Comparison of ENCODE assay signal across 8 cellular contexts in the genomic region with DNA sequence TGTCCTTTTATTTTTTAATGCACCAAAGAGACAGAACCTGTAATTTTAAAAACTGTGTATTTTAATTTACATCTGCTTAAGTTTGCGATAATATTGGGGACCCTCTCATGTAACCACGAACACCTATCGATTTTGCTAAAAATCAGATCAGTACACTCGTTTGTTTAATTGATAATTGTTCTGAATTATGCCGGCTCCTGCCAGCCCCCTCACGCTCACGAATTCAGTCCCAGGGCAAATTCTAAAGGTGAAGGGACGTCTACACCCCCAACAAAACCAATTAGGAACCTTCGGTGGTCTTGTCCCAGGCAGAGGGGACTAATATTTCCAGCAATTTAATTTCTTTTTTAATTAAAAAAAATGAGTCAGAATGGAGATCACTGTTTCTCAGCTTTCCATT. TPM values are rescaled to one million over a fixed set of nuclear protein-coding genes. Genes with fewer than 3 reads are reported as not detected.
DNase-seq lines count a peak whose midpoint lies in the region; ATAC-seq, FAIRE-seq and TF ChIP-seq lines count a peak whose summit lies in the region.

No MANE protein-coding gene starts in this region.

- H3K9me3 ChIP-seq in A549 (no peaks in the 10 kb centered on the region), mesodermal cell (ENCODE audit: control insufficient read depth, low read length) (no peaks in the 10 kb centered on the region)

- peak overlapping the region; percentile 95 to 96 for H3K27ac ChIP-seq in A549
- peak overlapping the region; percentile 98 for H3K27ac ChIP-seq in mesodermal cell (ENCODE audit: low read depth, low read length, severe bottlenecking)

- DNase-seq in A549 (ENCODE audit: low read depth in 1 of 2, low spot score in 1 of 2) (no peak), LNCaP clone FGC (ENCODE audit: low read depth) (no peak), choroid plexus epithelial cell (ENCODE audit: low read depth) (no peak), ecto neural progenitor cell (ENCODE audit: low spot score) (no peak), foreskin melanocyte (no peak)

- peaks cover 29% of the 10 kb centered on the region for H3K36me3 ChIP-seq in mesodermal cell (ENCODE audit: control insufficient read depth, insufficient read depth, low read length)

- no peak for TF ChIP-seq EP300 in A549 (IDR thresholded peaks at IDR 0.05)

- H3K4me3 ChIP-seq in A549: peak overlapping the region; percentile 91
- peak overlapping the region; percentile 100 for H3K4me3 ChIP-seq in LNCaP clone FGC (ENCODE audit: low read depth, low read length)
- peak overlapping the region; percentile 96 for H3K4me3 ChIP-seq in choroid plexus epithelial cell (ENCODE audit: low read depth, low read length)
- H3K4me3 ChIP-seq in mesodermal cell (ENCODE audit: extremely low read depth, insufficient read depth, low read length, poor library complexity, severe bottlenecking): peak overlapping the region; percentile 97

- CTCF ChIA-PET in A549 (lab: Yijun Ruan, JAX): interaction anchor here (1.6 to 8.0 kb wide), 3 partner anchors 344 to 539 kb away, joined by 8 to 150 read pairs (median 11); partner anchors contain the start of gene MYEOV

- peak overlapping the region; percentile 88 for H3K4me2 ChIP-seq in A549

- no peak for TF ChIP-seq RAD21 in A549 (conservative IDR thresholded peaks at IDR 0.05 in 1 of 2, IDR thresholded peaks at IDR 0.05 in 1 of 2)

- TF ChIP-seq CTCF in A549 (IDR thresholded peaks at IDR 0.05) (no peak), LNCaP clone FGC (IDR thresholded peaks at IDR 0.05; ENCODE audit: control insufficient read depth, extremely low read depth, insufficient read depth) (no peak), choroid plexus epithelial cell (conservative IDR thresholded peaks at IDR 0.05; ENCODE audit: low read depth, low read length) (no peak)

- FAIRE-seq in A549 (lab: Jason Lieb, UNC): no peak

- no peak for TF ChIP-seq POLR2A in A549 (IDR thresholded peaks at IDR 0.05; ENCODE audit: low read length)

- WGBS in A549 (ENCODE audit: missing lambda C conversion rate): under 1% methylated on average over 9 of the region's 9 CpGs
- WGBS in mesodermal cell (ENCODE audit: insufficient coverage in 2 of 2), 2 experiments: no CpG with 5 or more reads among the region's 9 CpGs

- H3K4me1 ChIP-seq in A549: peaks cover 31% of the 10 kb centered on the region
- H3K4me1 ChIP-seq in mesodermal cell (ENCODE audit: control insufficient read depth, insufficient read depth, low read length, poor library complexity, severe bottlenecking): peaks cover 18% of the 10 kb centered on the region

- POLR2A ChIA-PET in A549 (lab: Yijun Ruan, JAX): interaction anchor here (0.6 to 8.9 kb wide), 12 partner anchors 16 to 538 kb away, joined by 3 to 188 read pairs (median 4); partner anchors contain the start of genes LTO1 and MYEOV

- ATAC-seq in A549 (no peak), HG03521 (IDR thresholded peaks at IDR 0.05; ENCODE audit: unreplicated experiment) (no peak), HG02678 (IDR thresholded peaks at IDR 0.05; ENCODE audit: unreplicated experiment) (no peak)

TF ChIP-seq in A549, 52 proteins besides CTCF, POLR2A, EP300 and RAD21:
- no peak for TF ChIP-seq POLR2AphosphoS2 (conservative IDR thresholded peaks at IDR 0.05; ENCODE audit: low read length)
- no peak for TF ChIP-seq KDM1A (IDR thresholded peaks at IDR 0.05; ENCODE audit: low read depth)
- no peak for TF ChIP-seq RFX5 (IDR thresholded peaks at IDR 0.05)
- TF ChIP-seq TP53 (CRISPR knock-in tag; IDR thresholded peaks at IDR 0.05): no peak
- no peak for TF ChIP-seq NPAS2 (CRISPR knock-in tag; IDR thresholded peaks at IDR 0.05; ENCODE audit: borderline replicate concordance)
- TF ChIP-seq, protein P1, sequence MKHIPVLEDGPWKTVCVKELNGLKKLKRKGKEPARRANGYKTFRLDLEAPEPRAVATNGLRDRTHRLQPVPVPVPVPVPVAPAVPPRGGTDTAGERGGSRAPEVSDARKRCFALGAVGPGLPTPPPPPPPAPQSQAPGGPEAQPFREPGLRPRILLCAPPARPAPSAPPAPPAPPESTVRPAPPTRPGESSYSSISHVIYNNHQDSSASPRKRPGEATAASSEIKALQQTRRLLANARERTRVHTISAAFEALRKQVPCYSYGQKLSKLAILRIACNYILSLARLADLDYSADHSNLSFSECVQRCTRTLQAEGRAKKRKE (CRISPR knock-in tag; IDR thresholded peaks at IDR 0.05; ENCODE audit: low read depth): no peak
- TF ChIP-seq RNF2 (IDR thresholded peaks at IDR 0.05; ENCODE audit: borderline replicate concordance, low read depth): no peak
- TF ChIP-seq EHF (CRISPR knock-in tag; IDR thresholded peaks at IDR 0.05): no peak
- TF ChIP-seq HMGXB4 (CRISPR knock-in tag; IDR thresholded peaks at IDR 0.05; ENCODE audit: borderline replicate concordance): no peak
- TF ChIP-seq ESRRA (IDR thresholded peaks at IDR 0.05; ENCODE audit: borderline replicate concordance, low read length): no peak
- no peak for TF ChIP-seq NFE2L2 (conservative IDR thresholded peaks at IDR 0.05; ENCODE audit: low read length)
- TF ChIP-seq SMC3 (IDR thresholded peaks at IDR 0.05): no peak
- no peak for TF ChIP-seq JUNB (IDR thresholded peaks at IDR 0.05)

RNA-seq across cellular contexts. Expression of gene CCND1, which starts 1.1 kb away (rescaled TPM):
- polyA plus RNA-seq in A549 (2011; rRNA removed) (106 and 136 TPM in 2 replicates), A549 (2017; fragmentation: RNase III; extraction: RNeasy Plus Mini Kit Qiagen cat#74134 plus additional on column Dnase treatment) (125 to 157 TPM (median 131 TPM) in 3 replicates)
- polyA plus RNA-seq in A549 (2012; cell fraction: cytosol; rRNA removed): 219 and 249 TPM in 2 replicates
- 343 and 460 TPM in 2 replicates for polyA plus RNA-seq in A549 (2012; cell fraction: nucleus; rRNA removed)
- polyA minus RNA-seq in A549 (2011; rRNA and poly(A)+ RNA removed): 276 and 347 TPM in 2 replicates
- polyA plus RNA-seq in mesodermal cell (2013, experiment 1 of 2): 278 TPM
- 285 TPM for polyA plus RNA-seq in mesodermal cell (2013, experiment 2 of 2)

RNA-seq across cellular contexts. Expression of gene LTO1, which starts 35.3 kb away (rescaled TPM):
- polyA plus RNA-seq in A549 (2011; rRNA removed): 20.0 and 25.1 TPM in 2 replicates
- 27.7 TPM in 2 replicates for polyA plus RNA-seq in A549 (2012; cell fraction: cytosol; rRNA removed)
- polyA plus RNA-seq in A549 (2012; cell fraction: nucleus; rRNA removed): 31.5 and 54.7 TPM in 2 replicates
- 27.0 to 30.3 TPM (median 29.7 TPM) in 3 replicates for polyA plus RNA-seq in A549 (2017; fragmentation: RNase III; extraction: RNeasy Plus Mini Kit Qiagen cat#74134 plus additional on column Dnase treatment)
- polyA minus RNA-seq in A549 (2011; rRNA and poly(A)+ RNA removed): 11.0 TPM in 2 replicates
- polyA plus RNA-seq in mesodermal cell (2013, experiment 1 of 2): 12.1 TPM
- 13.3 TPM for polyA plus RNA-seq in mesodermal cell (2013, experiment 2 of 2)
